Comparison of ENCODE assay signal across 21 cellular contexts in genomic region chr4:20603671-20604313, GRCh38.
DNase-seq lines count a peak whose midpoint lies in the region; ATAC-seq, FAIRE-seq and TF ChIP-seq lines count a peak whose summit lies in the region.
"Had no signal": no experiment of that assay in that cellular context is flagged by ENCODE, and none has a peak within 500 bp of the region (broad histone marks: within the 10 kb centered on the region; RNA-seq: fewer than 3 reads in every experiment).

No MANE protein-coding gene starts in this region.

- no peaks in the 10 kb centered on the region for H3K27me3 ChIP-seq in bronchial epithelial cell (ENCODE audit: control insufficient read depth, insufficient read depth, low read length)
- H3K27me3 ChIP-seq in right cardiac atrium (ENCODE audit: control insufficient read depth, insufficient read depth) = no peaks in the 10 kb centered on the region
- H3K27me3 ChIP-seq in esophagus muscularis mucosa = no peaks in the 10 kb centered on the region
- H3K27me3 ChIP-seq: BE2C, gastrocnemius medialis, pancreas, testis had no signal

- H3K27ac ChIP-seq in right cardiac atrium (ENCODE audit: low read length) = no peak overlapping the region
- no peak overlapping the region for H3K27ac ChIP-seq in esophagus muscularis mucosa (replicated peaks in 1 of 4)
- H3K27ac ChIP-seq: coronary artery, gastrocnemius medialis, pancreas, testis had no signal

- no peaks in the 10 kb centered on the region for H3K36me3 ChIP-seq in bronchial epithelial cell (ENCODE audit: control insufficient read depth, insufficient read depth, low read length)
- peaks cover 0 to 18% (median under 1%) of the 10 kb centered on the region in 4 donors for H3K36me3 ChIP-seq in esophagus muscularis mucosa
- H3K36me3 ChIP-seq: BE2C, gastrocnemius medialis, pancreas had no signal

- ATAC-seq in left colon (peak; percentile 52), right cardiac atrium (no peak)
- ATAC-seq: gastrocnemius medialis, Panc1, pancreas had no signal

- no peaks in the 10 kb centered on the region for H3K4me1 ChIP-seq in right cardiac atrium (ENCODE audit: control insufficient read depth, insufficient read depth, low read length)
- peaks cover 0 to 6% (median 0%) of the 10 kb centered on the region in 4 donors for H3K4me1 ChIP-seq in esophagus muscularis mucosa
- H3K4me1 ChIP-seq: BE2C, gastrocnemius medialis, pancreas, testis had no signal

- intact Hi-C loops in left colon (cut with DNase I, micrococcal nuclease) = no loop called here
- intact Hi-C loops in right cardiac atrium (cut with DNase I) = no loop called here
- intact Hi-C loops in esophagus muscularis mucosa (cut with DNase I) = no loop called here

- FAIRE-seq in bronchial epithelial cell (lab: Jason Lieb, UNC) = no peak
- FAIRE-seq: GM12892, pancreas had no signal

- WGBS in right cardiac atrium = 78% methylated on average over 3 of the region's 3 CpGs
- 72% methylated on average over 3 of the region's 3 CpGs for WGBS in esophagus muscularis mucosa

- TF ChIP-seq POLR2A in esophagus muscularis mucosa (IDR thresholded peaks at IDR 0.05; ENCODE audit: low read depth) = no peak

- H3K9me3 ChIP-seq in right cardiac atrium (ENCODE audit: control insufficient read depth, low read length) (no peaks in the 10 kb centered on the region), esophagus muscularis mucosa (no peaks in the 10 kb centered on the region)
- H3K9me3 ChIP-seq: BE2C, gastrocnemius medialis, pancreas, testis had no signal

- DNase-seq in AG09309 (ENCODE audit: low read depth) (peak; percentile 35), LHCN-M2 (ENCODE audit: low read depth) (peak; percentile 56), bronchial epithelial cell (ENCODE audit: low read depth) (peak; percentile 92), left colon (no peak), right cardiac atrium (no peak), esophagus muscularis mucosa (ENCODE audit: extremely low spot score) (no peak), putamen (ENCODE audit: low spot score) (no peak), HK-2 (ENCODE audit: unreplicated experiment) (no peak)
- DNase-seq: activated naive CD8-positive, alpha-beta T cell treated with anti-CD3 and anti-CD28 coated beads, Interleukin-2, amount 10 ng/mL, durations not matched to agents 7 days and 5 days; BE2C; DND-41; gastrocnemius medialis; KG1; NCI-H1694; NCI-H526 treated with DMSO at 0.1 percent for 48 hours; pancreas; T-helper 2 cell; testis had no signal

- no peak for TF ChIP-seq EP300 in esophagus muscularis mucosa (IDR thresholded peaks at IDR 0.05)

- H3K4me3 ChIP-seq in AG09309 (ENCODE audit: control insufficient read depth, low read depth, low read length) (no peak overlapping the region), bronchial epithelial cell (ENCODE audit: low read depth, low read length) (no peak overlapping the region), right cardiac atrium (ENCODE audit: low read length) (no peak overlapping the region), esophagus muscularis mucosa (no peak overlapping the region)
- H3K4me3 ChIP-seq: coronary artery, gastrocnemius medialis, pancreas, testis had no signal

- TF ChIP-seq CTCF in AG09309 (IDR thresholded peaks at IDR 0.05; ENCODE audit: control insufficient read depth, insufficient read depth, low read depth, low read length, missing control alignments) (no peak), bronchial epithelial cell (IDR thresholded peaks at IDR 0.05; ENCODE audit: insufficient read depth, low read length, severe bottlenecking) (no peak), esophagus muscularis mucosa (IDR thresholded peaks at IDR 0.05) (no peak)

Comparison
In these comparisons a context has a peak if more than half of its experiments do, and no peak if none do; other contexts are left out.
1. DNase-seq: peak in AG09309 (single experiment), LHCN-M2 (single experiment) and bronchial epithelial cell (single experiment); none in left colon (0 of 2), right cardiac atrium (0 of 3), esophagus muscularis mucosa (single experiment), putamen (single experiment) and HK-2 (single experiment).